11 cellular contexts compared by ENCODE assay signal in genomic region chr2:174026122-174026845, GRCh38.
DNase-seq lines count a peak whose midpoint lies in the region; ATAC-seq and TF ChIP-seq lines count a peak whose summit lies in the region.
"Had no signal": no experiment of that assay in that cellular context is flagged by ENCODE, and none has a peak within 500 bp of the region (broad histone marks: within the 10 kb centered on the region; RNA-seq: fewer than 3 reads in every experiment).

No MANE protein-coding gene starts in this region.

- H3K36me3 ChIP-seq in left ventricle myocardium inferior (no peaks in the 10 kb centered on the region), vagina (no peaks in the 10 kb centered on the region)

- TF ChIP-seq POLR2A in vagina (IDR thresholded peaks at IDR 0.05) = no peak

- H3K27me3 ChIP-seq in left ventricle myocardium inferior (ENCODE audit: low read depth) (no peaks in the 10 kb centered on the region), vagina (no peaks in the 10 kb centered on the region), dorsolateral prefrontal cortex (no peaks in the 10 kb centered on the region)

- H3K27ac ChIP-seq in left ventricle myocardium inferior (replicated peaks) = peak overlapping the region; percentile 94
- H3K27ac ChIP-seq in vagina = peak overlapping the region; percentile 81
- peak overlapping the region in 10 of 59 donors; percentile 4 to 80 (median 46) for H3K27ac ChIP-seq in dorsolateral prefrontal cortex

- TF ChIP-seq CTCF in left ventricle myocardium inferior (IDR thresholded peaks at IDR 0.05; ENCODE audit: borderline replicate concordance) = no peak
- no peak for TF ChIP-seq CTCF in omental fat pad (IDR thresholded peaks at IDR 0.05)
- TF ChIP-seq CTCF in vagina (IDR thresholded peaks at IDR 0.05) = no peak
- no peak for TF ChIP-seq CTCF in dorsolateral prefrontal cortex (IDR thresholded peaks at IDR 0.05 in 54 of 56, conservative IDR thresholded peaks at IDR 0.05 in 2 of 56; ENCODE audit: low read depth in 1 of 56, partially characterized antibody in 56 of 56)

- peak overlapping the region; percentile 37 for H3K4me3 ChIP-seq in left ventricle myocardium inferior
- H3K4me3 ChIP-seq in vagina = peak overlapping the region in 1 of 2 donors; percentile 24
- H3K4me3 ChIP-seq in dorsolateral prefrontal cortex = no peak overlapping the region

- no peaks in the 10 kb centered on the region for H3K9me3 ChIP-seq in left ventricle myocardium inferior (replicated peaks)
- H3K9me3 ChIP-seq in vagina = no peaks in the 10 kb centered on the region

- no peak for DNase-seq in left ventricle myocardium inferior
- DNase-seq in left cardiac atrium = no peak
- DNase-seq in fibroblast of peridontal ligament (ENCODE audit: extremely low read depth) = peak; percentile 32
- DNase-seq in omental fat pad (ENCODE audit: low spot score) = no peak
- DNase-seq in vagina (ENCODE audit: extremely low spot score in 2 of 2) = no peak
- no peak for DNase-seq in activated CD8-positive, alpha-beta memory T cell treated with anti-CD3 and anti-CD28 coated beads, Interleukin-2, amount 50 U/mL, for 4 hours
- no peak for DNase-seq in SW 1271 (lab: John Stamatoyannopoulos, UW)
- DNase-seq in dorsolateral prefrontal cortex = no peak
- DNase-seq: ACHN, DND-41, foreskin melanocyte had no signal

- peaks cover 53% of the 10 kb centered on the region for H3K4me1 ChIP-seq in left ventricle myocardium inferior
- H3K4me1 ChIP-seq in vagina = peaks cover 44% of the 10 kb centered on the region

- intact Hi-C loops in left ventricle myocardium inferior (cut with micrococcal nuclease) = loop anchor here (5.0 kb wide), 1 partner anchor 59 kb away; the partner anchor contains the start of gene SP3
- intact Hi-C loops in left cardiac atrium (cut with DNase I) = no loop called here
- intact Hi-C loops in vagina (cut with DNase I) = loop anchor here (10.0 kb wide), 1 partner anchor 191 kb away; no protein-coding TSS in a partner anchor
- intact Hi-C loops in dorsolateral prefrontal cortex (cut with DNase I) = no loop called here

- ATAC-seq in left cardiac atrium (no peak), omental fat pad (ENCODE audit: low FRiP score) (peak; percentile 33)

Comparison
In these comparisons a context has a peak if more than half of its experiments do, and no peak if none do; other contexts are left out.
1. intact Hi-C loops: an anchor here in left ventricle myocardium inferior (5.0 kb wide) and vagina (10.0 kb wide); none called in left cardiac atrium and dorsolateral prefrontal cortex.